Comparison of ENCODE assay signal across 22 cellular contexts in the genomic region with DNA sequence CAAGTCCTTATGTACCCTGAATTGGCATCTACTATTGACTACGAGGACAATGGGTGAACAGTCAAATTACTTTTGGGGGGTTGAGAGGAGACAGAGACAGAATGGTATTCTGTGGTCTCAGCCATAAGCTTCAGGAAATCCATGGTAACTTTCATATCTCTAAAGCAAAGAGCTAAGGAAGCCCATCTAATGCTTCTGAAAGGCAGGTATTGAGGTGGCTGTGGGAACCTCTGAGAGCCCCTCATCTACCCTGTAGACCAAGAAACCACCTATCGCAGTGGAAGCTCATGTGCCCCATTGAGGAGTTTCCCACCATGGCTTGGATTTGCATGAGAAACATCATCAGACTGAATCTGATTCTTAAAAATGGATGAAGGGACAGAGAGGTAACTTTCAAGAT.
"Had no signal": no experiment of that assay in that cellular context is flagged by ENCODE, and none has a peak within 500 bp of the region (broad histone marks: within the 10 kb centered on the region; RNA-seq: fewer than 3 reads in every experiment).

No MANE protein-coding gene starts in this region.

- ATAC-seq: activated CD4-positive, CD25-positive, alpha-beta regulatory T cell treated with anti-CD3 and anti-CD28 coated beads, Interleukin-2, amount 50 U/mL, for 24 hours; activated CD8-positive, alpha-beta memory T cell treated with anti-CD3 and anti-CD28 coated beads, Interleukin-2, amount 10 ng/mL, durations not matched to agents 7 days and 5 days; foreskin keratinocyte; lower lobe of right lung; naive thymus-derived CD4-positive, alpha-beta T cell; right lobe of liver had no signal

- H3K27me3 Mint-ChIP-seq: activated CD4-positive, alpha-beta memory T cell treated with anti-CD3 and anti-CD28 coated beads, Interleukin-2, amount 10 ng/mL, durations not matched to agents 7 days and 5 days; activated CD4-positive, alpha-beta T cell treated with anti-CD3 and anti-CD28 coated beads, Interleukin-2, amount 10 ng/mL, durations not matched to agents 24 days and 14 days; activated naive CD4-positive, alpha-beta T cell treated with anti-CD3 and anti-CD28 coated beads, Interleukin-2, amount 10 ng/mL, durations not matched to agents 7 days and 5 days; dendritic cell treated with granulocyte-macrophage colony-stimulating factor and Interleukin-4, amounts not matched to agents 40 ng/mL and 50 ng/mL, for 4 days; type B pancreatic cell had no signal

- H3K4me1 Mint-ChIP-seq: activated CD4-positive, alpha-beta T cell treated with anti-CD3 and anti-CD28 coated beads, Interleukin-2, amount 10 ng/mL, durations not matched to agents 24 days and 14 days; activated naive CD4-positive, alpha-beta T cell treated with anti-CD3 and anti-CD28 coated beads, Interleukin-2, amount 10 ng/mL, durations not matched to agents 7 days and 5 days; neural crest cell had no signal

- H3K27ac Mint-ChIP-seq: activated CD4-positive, alpha-beta memory T cell treated with anti-CD3 and anti-CD28 coated beads, Interleukin-2, amount 10 ng/mL, durations not matched to agents 7 days and 5 days; activated CD4-positive, alpha-beta T cell treated with anti-CD3 and anti-CD28 coated beads, Interleukin-2, amount 10 ng/mL, durations not matched to agents 24 days and 14 days; activated CD8-positive, alpha-beta memory T cell treated with anti-CD3 and anti-CD28 coated beads, Interleukin-2, amount 10 ng/mL, durations not matched to agents 7 days and 5 days; activated naive CD4-positive, alpha-beta T cell treated with anti-CD3 and anti-CD28 coated beads, Interleukin-2, amount 10 ng/mL, durations not matched to agents 7 days and 5 days; type B pancreatic cell had no signal

- H3K9me3 Mint-ChIP-seq: activated CD4-positive, alpha-beta memory T cell treated with anti-CD3 and anti-CD28 coated beads, Interleukin-2, amount 10 ng/mL, durations not matched to agents 7 days and 5 days; activated CD4-positive, alpha-beta T cell treated with anti-CD3 and anti-CD28 coated beads, Interleukin-2, amount 10 ng/mL, durations not matched to agents 24 days and 14 days; activated naive CD4-positive, alpha-beta T cell treated with anti-CD3 and anti-CD28 coated beads, Interleukin-2, amount 10 ng/mL, durations not matched to agents 7 days and 5 days; dendritic cell treated with granulocyte-macrophage colony-stimulating factor and Interleukin-4, amounts not matched to agents 40 ng/mL and 50 ng/mL, for 4 days; naive thymus-derived CD4-positive, alpha-beta T cell; neural crest cell; type B pancreatic cell had no signal

- DNase-seq: activated CD4-positive, alpha-beta memory T cell treated with anti-CD3 and anti-CD28 coated beads, Interleukin-2, amount 10 ng/mL, durations not matched to agents 7 days and 5 days; activated CD4-positive, alpha-beta T cell treated with anti-CD3 and anti-CD28 coated beads, Interleukin-2, amount 10 ng/mL, durations not matched to agents 24 days and 14 days; activated CD8-positive, alpha-beta memory T cell treated with anti-CD3 and anti-CD28 coated beads, Interleukin-2, amount 10 ng/mL, durations not matched to agents 7 days and 5 days; activated effector memory CD4-positive, alpha-beta T cell treated with anti-CD3 and anti-CD28 coated beads, Interleukin-2, amount 50 U/mL, for 16 hours; activated naive CD4-positive, alpha-beta T cell treated with anti-CD3 and anti-CD28 coated beads, Interleukin-2, amount 10 ng/mL, durations not matched to agents 7 days and 5 days; activated T-cell treated with anti-CD3 and anti-CD28 coated beads for 4 hours; effector CD4-positive, alpha-beta T cell; foreskin keratinocyte; kidney; lower lobe of right lung; naive thymus-derived CD4-positive, alpha-beta T cell; posterior cingulate gyrus; right lobe of liver; stimulated activated CD4-positive, alpha-beta T cell treated with anti-CD3 and anti-CD28 coated beads, Interleukin-1b, Interleukin-23, amount 100 ng/mL, for 48 hours; testis had no signal

- H3K4me3 Mint-ChIP-seq: activated CD4-positive, alpha-beta memory T cell treated with anti-CD3 and anti-CD28 coated beads, Interleukin-2, amount 10 ng/mL, durations not matched to agents 7 days and 5 days; activated CD4-positive, alpha-beta T cell treated with anti-CD3 and anti-CD28 coated beads, Interleukin-2, amount 10 ng/mL, durations not matched to agents 24 days and 14 days; activated CD8-positive, alpha-beta memory T cell treated with anti-CD3 and anti-CD28 coated beads, Interleukin-2, amount 10 ng/mL, durations not matched to agents 7 days and 5 days; activated naive CD4-positive, alpha-beta T cell treated with anti-CD3 and anti-CD28 coated beads, Interleukin-2, amount 10 ng/mL, durations not matched to agents 7 days and 5 days; dendritic cell treated with granulocyte-macrophage colony-stimulating factor and Interleukin-4, amounts not matched to agents 40 ng/mL and 50 ng/mL, for 4 days; naive thymus-derived CD4-positive, alpha-beta T cell; neural crest cell; type B pancreatic cell had no signal

- H3K36me3 Mint-ChIP-seq: activated CD8-positive, alpha-beta memory T cell treated with anti-CD3 and anti-CD28 coated beads, Interleukin-2, amount 10 ng/mL, durations not matched to agents 7 days and 5 days; activated naive CD4-positive, alpha-beta T cell treated with anti-CD3 and anti-CD28 coated beads, Interleukin-2, amount 10 ng/mL, durations not matched to agents 7 days and 5 days; naive thymus-derived CD4-positive, alpha-beta T cell; type B pancreatic cell had no signal

- H3K27ac ChIP-seq: cardiac muscle cell, foreskin keratinocyte, lower lobe of right lung, right lobe of liver, skin epidermis, testis, vagina had no signal
